Comparison of ENCODE assay signal across 8 cellular contexts in genomic region chr14:23631702-23632460, GRCh38. TPM values are rescaled to one million over a fixed set of nuclear protein-coding genes. Genes with fewer than 3 reads are reported as not detected.
DNase-seq lines count a peak whose midpoint lies in the region; ATAC-seq and TF ChIP-seq lines count a peak whose summit lies in the region.

No MANE protein-coding gene starts in this region.

- DNase-seq in BJ (ENCODE audit: low read depth) (no peak), SHP77 (lab: John Stamatoyannopoulos, UW) (peak; percentile 82 to 86), foreskin melanocyte (peak; percentile 41), nucleus accumbens (lab: John Stamatoyannopoulos, UW) (peak in 49 of 56 donors; percentile 10 to 83 (median 54)), stromal cell of bone marrow (ENCODE audit: low read depth) (peak; percentile 71)
- peak; percentile 55 for DNase-seq in activated gamma-delta T cell treated with anti-CD3 and anti-CD28 coated beads, Interleukin-2, amount 50 U/mL, for 16 hours (ENCODE audit: low read depth)

- H4K20me1 ChIP-seq in KMS-11 (ENCODE audit: insufficient read depth), result no peaks in the 10 kb centered on the region

- POLR2A ChIA-PET in BJ (lab: Charles Lee), result interaction anchor here (0.7 kb wide), 1 partner anchor 9 kb away, joined by 3 read pairs; no protein-coding TSS in a partner anchor

- peak overlapping the region; percentile 41; the same call in 1 of the 2 replicates for H2AFZ ChIP-seq in KMS-11 (ENCODE audit: low read depth)

- ATAC-seq in GM19438 (IDR thresholded peaks at IDR 0.05; ENCODE audit: low read depth, unreplicated experiment), result peak; percentile 72

- CTCF ChIA-PET in BJ (lab: Yijun Ruan, JAX), result interaction anchor here (0.6 to 7.0 kb wide), 52 partner anchors 8 to 304 kb away, joined by 3 to 110 read pairs (median 5); no protein-coding TSS in a partner anchor

- no peak overlapping the region for H3K4me2 ChIP-seq in KMS-11

- H3K36me3 ChIP-seq in BJ (ENCODE audit: control insufficient read depth, insufficient read depth, low read length) (no peaks in the 10 kb centered on the region), KMS-11 (ENCODE audit: insufficient read depth) (no peaks in the 10 kb centered on the region)

- no peak overlapping the region for H3K9ac ChIP-seq in KMS-11

- H3K4me3 ChIP-seq in BJ (ENCODE audit: low read depth, low read length) (no peak overlapping the region), KMS-11 (IDR thresholded peaks at IDR 0.05; ENCODE audit: insufficient read depth, low read depth, low read length) (no peak overlapping the region)

- no peaks in the 10 kb centered on the region for H3K4me1 ChIP-seq in KMS-11 (ENCODE audit: low read depth, poor library complexity, severe bottlenecking)

- H3K27ac ChIP-seq in KMS-11, result no peak overlapping the region

- no peaks in the 10 kb centered on the region for H3K79me2 ChIP-seq in KMS-11 (ENCODE audit: insufficient read depth, low read depth)

- TF ChIP-seq CTCF in BJ (IDR thresholded peaks at IDR 0.05; ENCODE audit: insufficient read depth, low read depth, low read length) (peak; percentile 99), KMS-11 (conservative IDR thresholded peaks at IDR 0.05; ENCODE audit: low read depth, low read length) (peak; percentile 91)

- H3K27me3 ChIP-seq in BJ (ENCODE audit: control insufficient read depth, insufficient read depth, low read length) (peaks cover 5% of the 10 kb centered on the region; the same call in 1 of the 2 replicates), KMS-11 (ENCODE audit: insufficient read depth, low read depth) (no peaks in the 10 kb centered on the region)

RNA-seq across cellular contexts. Expression of gene DHRS2, which starts 4.3 kb away (rescaled TPM):
- 0.13 and 0.16 TPM in 2 replicates for polyA plus RNA-seq in BJ (2011; rRNA removed)
- not detected in 2 replicates for polyA minus RNA-seq in BJ (2011; rRNA and poly(A)+ RNA removed)

RNA-seq across cellular contexts. Expression of gene JPH4, which starts 53.3 kb away (rescaled TPM):
- polyA plus RNA-seq in BJ (2011; rRNA removed), result not detected in 2 replicates
- not detected in 2 replicates for polyA minus RNA-seq in BJ (2011; rRNA and poly(A)+ RNA removed)
